ENCODE assay signal across 1 cellular context in the genomic region with DNA sequence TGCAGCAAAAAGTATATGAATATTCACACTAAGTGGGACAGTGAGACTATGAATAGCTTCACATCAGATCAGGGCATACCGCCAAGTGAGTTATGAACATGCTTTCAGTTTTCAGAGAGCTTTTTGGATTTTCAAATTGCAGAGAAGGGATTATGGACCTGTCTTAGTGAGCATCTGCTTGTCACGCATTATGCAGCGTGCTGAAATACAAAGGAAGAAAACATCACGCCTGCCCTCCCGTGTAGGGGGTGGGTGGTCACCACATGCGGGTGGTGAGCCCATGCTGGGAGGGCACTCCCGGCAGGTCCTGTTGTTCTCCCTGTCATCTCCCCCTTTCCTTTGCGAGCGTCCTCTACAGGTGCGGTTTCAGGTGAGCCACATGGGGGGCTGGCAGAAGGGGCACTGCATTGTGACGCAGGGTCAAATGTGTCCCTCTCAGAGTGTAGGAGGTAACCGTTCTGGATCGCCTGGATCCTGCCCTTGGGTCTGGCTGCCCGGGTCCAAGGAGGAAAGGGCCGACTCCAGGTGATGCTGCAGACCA.
TF ChIP-seq lines count a peak whose summit lies in the region.

No MANE protein-coding gene starts in this region.

TF ChIP-seq in GM23338, 12 proteins besides CTCF, POLR2A, EP300 and RAD21 (continued from another document):
- TF ChIP-seq ZNF462 (CRISPR knock-in tag; IDR thresholded peaks at IDR 0.05) (no peak), REST (IDR thresholded peaks at IDR 0.05; ENCODE audit: unreplicated experiment) (no peak), EZH2 (IDR thresholded peaks at IDR 0.05; ENCODE audit: low read depth, unreplicated experiment) (no peak)
